Comparison of ENCODE assay signal across 8 cellular contexts in genomic region chr17:41548844-41549595, GRCh38. TPM values are rescaled to one million over a fixed set of nuclear protein-coding genes. Genes with fewer than 3 reads are reported as not detected.
DNase-seq lines count a peak whose midpoint lies in the region; ATAC-seq, FAIRE-seq and TF ChIP-seq lines count a peak whose summit lies in the region.

No MANE protein-coding gene starts in this region.

- peak; percentile 47 for FAIRE-seq in pancreas (lab: Jason Lieb, UNC)

- peak overlapping the region; percentile 70 for H3K4me3 Mint-ChIP-seq in activated naive CD8-positive, alpha-beta T cell treated with anti-CD3 and anti-CD28 coated beads, Interleukin-2, amount 10 ng/mL, durations not matched to agents 7 days and 5 days

- H3K9me3 Mint-ChIP-seq in activated naive CD8-positive, alpha-beta T cell treated with anti-CD3 and anti-CD28 coated beads, Interleukin-2, amount 10 ng/mL, durations not matched to agents 7 days and 5 days, result peaks cover 2% of the 10 kb centered on the region

- H3K27me3 ChIP-seq in cardiac muscle cell, result no peaks in the 10 kb centered on the region
- H3K27me3 ChIP-seq in pancreas, result no peaks in the 10 kb centered on the region
- no peaks in the 10 kb centered on the region for H3K27me3 ChIP-seq in thoracic aorta (replicated peaks; ENCODE audit: insufficient read depth)

- H3K4me1 ChIP-seq in cardiac muscle cell (ENCODE audit: low read depth) (peaks cover 22% of the 10 kb centered on the region), pancreas (peaks cover 0 to 14% (median 7%) of the 10 kb centered on the region in 3 donors), thoracic aorta (ENCODE audit: control insufficient read depth in 1 of 2, low read depth in 2 of 2) (peaks cover 11 to 34% of the 10 kb centered on the region in 2 donors)

- ATAC-seq in GM18909 (IDR thresholded peaks at IDR 0.05; ENCODE audit: poor library complexity, unreplicated experiment), result peak; percentile 67
- peak; percentile 91 for ATAC-seq in activated naive CD8-positive, alpha-beta T cell treated with anti-CD3 and anti-CD28 coated beads, Interleukin-2, amount 10 ng/mL, durations not matched to agents 7 days and 5 days (ENCODE audit: low read depth)
- peak; percentile 89 to 93 (median 92) for ATAC-seq in pancreas
- ATAC-seq in thoracic aorta (ENCODE audit: insufficient number of reproducible peaks, low FRiP score, low read depth), result peak; percentile 50

- 2 to 4% methylated on average over 25 of the region's 25 CpGs for WGBS in pancreas, 2 donors

- intact Hi-C loops in pancreas (cut with DNase I), result loop anchor here in 1 of 3 donors (5.0 kb wide), 1 partner anchor 108 kb away; no protein-coding TSS in a partner anchor

- no peak for TF ChIP-seq POLR2A in NB4 (IDR thresholded peaks at IDR 0.05; ENCODE audit: extremely low read depth, insufficient read length)

- POLR2A ChIA-PET in activated naive CD8-positive, alpha-beta T cell treated with anti-CD3 and anti-CD28 coated beads, Interleukin-2, amount 10 ng/mL, durations not matched to agents 7 days and 5 days (lab: Charles Lee), result interaction anchor here (0.6 to 2.3 kb wide), 5 partner anchors 100 to 140 kb away, joined by 3 to 11 read pairs (median 3); partner anchors contain the start of gene EIF1

- peaks cover 6% of the 10 kb centered on the region for H3K27me3 Mint-ChIP-seq in activated naive CD8-positive, alpha-beta T cell treated with anti-CD3 and anti-CD28 coated beads, Interleukin-2, amount 10 ng/mL, durations not matched to agents 7 days and 5 days

- H3K27ac ChIP-seq in cardiac muscle cell, result no peak overlapping the region
- H3K27ac ChIP-seq in pancreas, result peak overlapping the region in 2 of 4 donors; percentile 58 to 63
- peak overlapping the region; percentile 55 to 70 for H3K27ac ChIP-seq in thoracic aorta

- no peaks in the 10 kb centered on the region for H3K36me3 Mint-ChIP-seq in activated naive CD8-positive, alpha-beta T cell treated with anti-CD3 and anti-CD28 coated beads, Interleukin-2, amount 10 ng/mL, durations not matched to agents 7 days and 5 days

- in situ Hi-C loops in ACHN (cut with HindIII; ENCODE audit: low pct_ligation_motif_present, low pct_unique_long_range_greater_than_20kb, low sequenced_read_pairs), result no loop called here

- H3K4me1 Mint-ChIP-seq in activated naive CD8-positive, alpha-beta T cell treated with anti-CD3 and anti-CD28 coated beads, Interleukin-2, amount 10 ng/mL, durations not matched to agents 7 days and 5 days, result peaks cover 14% of the 10 kb centered on the region

- peak overlapping the region; percentile 81 for H3K27ac Mint-ChIP-seq in activated naive CD8-positive, alpha-beta T cell treated with anti-CD3 and anti-CD28 coated beads, Interleukin-2, amount 10 ng/mL, durations not matched to agents 7 days and 5 days

- no peak overlapping the region for H3K4me3 ChIP-seq in NB4 (ENCODE audit: low read depth, low read length)
- no peak overlapping the region for H3K4me3 ChIP-seq in cardiac muscle cell
- H3K4me3 ChIP-seq in pancreas, result peak overlapping the region in 2 of 4 donors; percentile 3 to 30
- peak overlapping the region; percentile 64 for H3K4me3 ChIP-seq in thoracic aorta

- DNase-seq in ACHN, result peak; percentile 93
- peak; percentile 85 for DNase-seq in NB4 (ENCODE audit: low read depth)
- peak; percentile 51 to 64 for DNase-seq in SW 1271 (lab: John Stamatoyannopoulos, UW)
- peak; percentile 89 for DNase-seq in activated naive CD8-positive, alpha-beta T cell treated with anti-CD3 and anti-CD28 coated beads, Interleukin-2, amount 10 ng/mL, durations not matched to agents 7 days and 5 days
- DNase-seq in cardiac muscle cell (ENCODE audit: low read depth in 1 of 2, low spot score in 1 of 2), result peak; percentile 90
- DNase-seq in pancreas, result peak; percentile 67 to 91 (median 80)
- peak; percentile 45 for DNase-seq in thoracic aorta (ENCODE audit: low spot score)

- H3K9me3 ChIP-seq in cardiac muscle cell (ENCODE audit: low read depth) (no peaks in the 10 kb centered on the region), pancreas (no peaks in the 10 kb centered on the region), thoracic aorta (no peaks in the 10 kb centered on the region)

- TF ChIP-seq CTCF in NB4 (IDR thresholded peaks at IDR 0.05; ENCODE audit: low read depth, low read length) (peak; percentile 84), cardiac muscle cell (IDR thresholded peaks at IDR 0.05; ENCODE audit: low read depth, low read length) (peak; percentile 80), pancreas (IDR thresholded peaks at IDR 0.05) (peak; percentile 70 to 90 (median 78)), thoracic aorta (IDR thresholded peaks at IDR 0.05) (peak; percentile 83)

- H3K36me3 ChIP-seq in cardiac muscle cell (no peaks in the 10 kb centered on the region), pancreas (no peaks in the 10 kb centered on the region), thoracic aorta (no peaks in the 10 kb centered on the region)

RNA-seq across cellular contexts. Expression of gene KRT19, which starts 20.9 kb away (rescaled TPM):
- not detected for total RNA-seq in activated naive CD8-positive, alpha-beta T cell treated with anti-CD3 and anti-CD28 coated beads, Interleukin-2, amount 10 ng/mL, durations not matched to agents 7 days and 5 days
- total RNA-seq in cardiac muscle cell (303 and 522 TPM in 2 replicates), pancreas (100 to 1,000 TPM in 2 of 6 donors, 10 to 100 TPM in 4; 14.2 to 147 (median 47.9) TPM), thoracic aorta (10 to 100 TPM in 1 of 2 donors, 1 to 10 TPM in 1; 2.4 to 66.8 TPM)
- polyA plus RNA-seq in cardiac muscle cell (270 and 501 TPM in 2 replicates), pancreas (10 to 100 TPM; 81.5 to 81.9 TPM)

RNA-seq across cellular contexts. Expression of gene KRT9, which starts 22.8 kb away (rescaled TPM):
- total RNA-seq in activated naive CD8-positive, alpha-beta T cell treated with anti-CD3 and anti-CD28 coated beads, Interleukin-2, amount 10 ng/mL, durations not matched to agents 7 days and 5 days, result not detected
- total RNA-seq in cardiac muscle cell, result not detected in 2 replicates
- not detected in 2 replicates for polyA plus RNA-seq in cardiac muscle cell
- not detected for total RNA-seq in pancreas
- polyA plus RNA-seq in pancreas, result not detected
- under 1 TPM in 1 of 2 donors, not detected in 1; 0.42 TPM for total RNA-seq in thoracic aorta

RNA-seq across cellular contexts. Expression of gene KRT15, which starts 30.3 kb away (rescaled TPM):
- not detected for total RNA-seq in activated naive CD8-positive, alpha-beta T cell treated with anti-CD3 and anti-CD28 coated beads, Interleukin-2, amount 10 ng/mL, durations not matched to agents 7 days and 5 days
- total RNA-seq in cardiac muscle cell (0.09 and 0.28 TPM in 2 replicates), pancreas (1 to 10 TPM in 2 of 6 donors, under 1 TPM in 4; 0.20 to 1.4 (median 0.43) TPM), thoracic aorta (under 1 TPM in 1 of 2 donors, not detected in 1; 0.68 TPM)
- polyA plus RNA-seq in cardiac muscle cell (0.15 TPM in 1 of 2 replicates, not detected in the other), pancreas (1 to 10 TPM; 1.1 TPM)

RNA-seq across cellular contexts. Expression of gene KRT14, which starts 37.7 kb away (rescaled TPM):
- total RNA-seq in activated naive CD8-positive, alpha-beta T cell treated with anti-CD3 and anti-CD28 coated beads, Interleukin-2, amount 10 ng/mL, durations not matched to agents 7 days and 5 days, result not detected
- not detected in 2 replicates for total RNA-seq in cardiac muscle cell
- polyA plus RNA-seq in cardiac muscle cell, result 0.20 TPM in 1 of 2 replicates, not detected in the other
- under 1 TPM in 2 of 6 donors, not detected in 4; 0.26 to 0.28 TPM for total RNA-seq in pancreas
- polyA plus RNA-seq in pancreas, result under 1 TPM; 0.30 to 0.38 TPM
- 10 to 100 TPM in 1 of 2 donors, 1 to 10 TPM in 1; 6.9 to 18.7 TPM for total RNA-seq in thoracic aorta

RNA-seq across cellular contexts. Expression of gene KRT13, which starts 43.6 kb away (rescaled TPM):
- not detected for total RNA-seq in activated naive CD8-positive, alpha-beta T cell treated with anti-CD3 and anti-CD28 coated beads, Interleukin-2, amount 10 ng/mL, durations not matched to agents 7 days and 5 days
- total RNA-seq in cardiac muscle cell (not detected in 2 replicates), pancreas (under 1 TPM in 1 of 6 donors, not detected in 5; 0.39 TPM), thoracic aorta (1 to 10 TPM in 1 of 2 donors, not detected in 1; 1.4 TPM)
- polyA plus RNA-seq in cardiac muscle cell (not detected in 2 replicates), pancreas (10 to 100 TPM in 1 of 2 donors, 1 to 10 TPM in 1; 5.3 to 11.9 TPM)
